ENCODE assay signal across 19 cellular contexts in the genomic region with DNA sequence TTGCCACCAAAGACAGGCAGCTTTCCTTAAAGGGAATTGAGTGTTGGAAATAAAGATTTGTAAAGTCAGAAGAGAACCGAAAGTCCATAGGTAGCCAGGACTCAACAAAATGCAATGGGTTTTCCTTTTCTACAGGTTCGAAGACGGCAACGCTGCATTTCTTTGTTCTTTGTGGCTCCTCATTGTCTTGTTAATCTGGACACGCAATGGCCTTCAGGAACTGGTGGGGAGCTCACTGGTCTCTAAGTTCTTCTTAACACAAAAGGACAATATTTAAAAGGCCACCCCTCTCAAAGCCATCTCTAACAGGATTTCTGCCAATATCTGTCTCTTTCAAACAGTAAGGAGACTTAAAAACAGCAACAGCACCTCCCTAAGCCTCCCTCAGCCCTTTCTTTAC.
"Had no signal": no experiment of that assay in that cellular context is flagged by ENCODE, and none has a peak within 500 bp of the region (broad histone marks: within the 10 kb centered on the region; RNA-seq: fewer than 3 reads in every experiment).

No MANE protein-coding gene starts in this region.

- H3K27me3 Mint-ChIP-seq: activated CD4-positive, alpha-beta memory T cell treated with anti-CD3 and anti-CD28 coated beads for 36 hours; central memory CD8-positive, alpha-beta T cell had no signal

- H3K27ac Mint-ChIP-seq: activated CD4-positive, alpha-beta memory T cell treated with anti-CD3 and anti-CD28 coated beads for 36 hours; activated CD4-positive, alpha-beta T cell treated with anti-CD3 and anti-CD28 coated beads, Interleukin-2, amount 10 ng/mL, durations not matched to agents 7 days and 5 days; activated naive CD4-positive, alpha-beta T cell treated with anti-CD3 and anti-CD28 coated beads for 36 hours; activated naive CD8-positive, alpha-beta T cell; brain; T-cell had no signal

- H3K4me1 Mint-ChIP-seq: activated CD4-positive, alpha-beta T cell treated with anti-CD3 and anti-CD28 coated beads, Interleukin-2, amount 10 ng/mL, durations not matched to agents 7 days and 5 days; central memory CD8-positive, alpha-beta T cell; T-cell had no signal

- H3K9me3 Mint-ChIP-seq: activated CD4-positive, alpha-beta memory T cell treated with anti-CD3 and anti-CD28 coated beads for 36 hours; activated CD4-positive, alpha-beta T cell treated with anti-CD3 and anti-CD28 coated beads, Interleukin-2, amount 10 ng/mL, durations not matched to agents 7 days and 5 days; activated naive CD4-positive, alpha-beta T cell treated with anti-CD3 and anti-CD28 coated beads for 36 hours; activated T-cell treated with anti-CD3 and anti-CD28 coated beads, Interleukin-2, amount 50 U/mL, for 4 hours; central memory CD8-positive, alpha-beta T cell; T-cell had no signal

- ATAC-seq: activated T-cell treated with anti-CD3 and anti-CD28 coated beads, Interleukin-2, amount 50 U/mL, for 4 hours; T-cell had no signal

- H3K4me3 Mint-ChIP-seq: activated CD4-positive, alpha-beta memory T cell treated with anti-CD3 and anti-CD28 coated beads for 36 hours; activated CD4-positive, alpha-beta T cell treated with anti-CD3 and anti-CD28 coated beads, Interleukin-2, amount 10 ng/mL, durations not matched to agents 7 days and 5 days; activated naive CD4-positive, alpha-beta T cell treated with anti-CD3 and anti-CD28 coated beads for 36 hours; activated naive CD8-positive, alpha-beta T cell; activated T-cell treated with anti-CD3 and anti-CD28 coated beads, Interleukin-2, amount 50 U/mL, for 4 hours; brain; central memory CD8-positive, alpha-beta T cell; T-cell had no signal

- DNase-seq: activated CD4-positive, alpha-beta memory T cell treated with anti-CD3 and anti-CD28 coated beads for 36 hours; activated CD4-positive, alpha-beta T cell treated with anti-CD3 and anti-CD28 coated beads, Interleukin-2, amount 10 ng/mL, durations not matched to agents 7 days and 5 days; activated CD4-positive, CD25-positive, alpha-beta regulatory T cell; activated CD8-positive, alpha-beta memory T cell treated with anti-CD3 and anti-CD28 coated beads for 24 hours; activated effector memory CD4-positive, alpha-beta T cell treated with anti-CD3 and anti-CD28 coated beads, Interleukin-2, amount 50 U/mL, for 16 hours; activated naive CD4-positive, alpha-beta T cell treated with anti-CD3 and anti-CD28 coated beads for 36 hours; activated T-cell treated with anti-CD3 and anti-CD28 coated beads, Interleukin-2, amount 50 U/mL, for 4 hours; amygdala; NCI-H1048; NCI-H1694; NCI-H446; NCI-H524; T-cell; T-helper 2 cell; T1000 had no signal

- H3K4me3 ChIP-seq: SK-N-MC had no signal
